Comparison of ENCODE assay signal across 10 cellular contexts in the genomic region with DNA sequence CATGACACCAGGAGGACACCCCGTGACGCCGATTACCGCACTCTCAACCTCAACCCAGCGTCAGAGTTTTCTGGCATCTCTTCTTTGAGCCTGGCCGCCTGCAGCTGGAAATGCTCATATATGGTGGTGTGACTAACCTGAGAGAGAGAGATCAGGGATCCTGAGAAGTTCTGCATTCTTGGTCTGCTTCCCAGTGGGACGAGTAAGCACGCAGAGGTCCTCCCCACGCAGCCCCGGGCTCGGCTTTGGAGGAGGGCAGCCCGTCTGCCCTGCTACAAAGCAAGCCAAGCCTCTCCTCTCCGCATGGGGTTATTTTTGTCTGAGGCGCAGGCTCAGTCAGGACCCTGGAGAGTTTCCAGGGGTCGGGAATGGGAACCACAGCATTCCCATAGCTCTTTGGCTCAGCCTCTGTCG. TPM values are rescaled to one million over a fixed set of nuclear protein-coding genes. Genes with fewer than 3 reads are reported as not detected.
A peak's percentile ranks its signal among the peaks of the same experiment; 100 is the strongest.
DNase-seq lines count a peak whose midpoint lies in the region; ATAC-seq and TF ChIP-seq lines count a peak whose summit lies in the region.
"Had no signal": no experiment of that assay in that cellular context is flagged by ENCODE, and none has a peak within 500 bp of the region (broad histone marks: within the 10 kb centered on the region; RNA-seq: fewer than 3 reads in every experiment).

No MANE protein-coding gene starts in this region.

- intact Hi-C loops in lower lobe of right lung (cut with DNase I), result no loop called here
- intact Hi-C loops in upper lobe of right lung (cut with DNase I), result no loop called here
- intact Hi-C loops in CD8-positive, alpha-beta T cell (cut with DNase I, micrococcal nuclease), result no loop called here

- TF ChIP-seq RAD21 in Ishikawa (IDR thresholded peaks at IDR 0.05; ENCODE audit: low read depth), result no peak

- H3K4me1 ChIP-seq in lower lobe of right lung (peaks cover 13% of the 10 kb centered on the region), upper lobe of right lung (peaks cover 6% of the 10 kb centered on the region)
- H3K4me1 ChIP-seq in CD8-positive, alpha-beta T cell (ENCODE audit: insufficient read depth, low read length), result no peaks in the 10 kb centered on the region

- TF ChIP-seq CTCF in endothelial cell (IDR thresholded peaks at IDR 0.05; ENCODE audit: unreplicated experiment), result no peak
- no peak for TF ChIP-seq CTCF in lower lobe of right lung (IDR thresholded peaks at IDR 0.05)
- no peak for TF ChIP-seq CTCF in upper lobe of right lung (IDR thresholded peaks at IDR 0.05)
- TF ChIP-seq CTCF in CD8-positive, alpha-beta T cell (IDR thresholded peaks at IDR 0.05), result no peak

- DNase-seq in endothelial cell (ENCODE audit: low spot score), result peak; percentile 41
- DNase-seq in lower lobe of right lung, result peak; percentile 50
- no peak for DNase-seq in upper lobe of right lung
- DNase-seq in CD8-positive, alpha-beta T cell, result no peak
- no peak for DNase-seq in SW480 (ENCODE audit: low spot score)
- DNase-seq: activated B cell treated with CpG ODN at 0.5 μM for 24 hours, glutamatergic neuron had no signal

- CTCF ChIA-PET in CD8-positive, alpha-beta T cell (lab: Charles Lee), result no interaction called here

- peak; percentile 82; the same call in 1 of the 2 replicates for TF ChIP-seq EP300 in Ishikawa (IDR thresholded peaks at IDR 0.05; ENCODE audit: borderline replicate concordance)

- POLR2A ChIA-PET in CD8-positive, alpha-beta T cell (lab: Charles Lee), result no interaction called here

- no peaks in the 10 kb centered on the region for H3K27me3 ChIP-seq in lower lobe of right lung (ENCODE audit: low read depth)
- peaks cover 5% of the 10 kb centered on the region for H3K27me3 ChIP-seq in upper lobe of right lung
- H3K27me3 ChIP-seq in CD8-positive, alpha-beta T cell (ENCODE audit: insufficient read depth, low read length), result no peaks in the 10 kb centered on the region

- no peaks in the 10 kb centered on the region for H3K4me1 Mint-ChIP-seq in endothelial cell (ENCODE audit: unreplicated experiment)
- H3K4me1 Mint-ChIP-seq in CD8-positive, alpha-beta T cell (ENCODE audit: low read depth), result peaks cover 3% of the 10 kb centered on the region
- H3K4me1 Mint-ChIP-seq: activated B cell treated with CpG ODN at 0.5 μM for 24 hours had no signal

- no peaks in the 10 kb centered on the region for H3K36me3 Mint-ChIP-seq in endothelial cell (ENCODE audit: low read depth, unreplicated experiment)
- H3K36me3 Mint-ChIP-seq in CD8-positive, alpha-beta T cell, result no peaks in the 10 kb centered on the region

- H3K4me3 Mint-ChIP-seq in endothelial cell (ENCODE audit: unreplicated experiment), result no peak overlapping the region
- H3K4me3 Mint-ChIP-seq in CD8-positive, alpha-beta T cell, result no peak overlapping the region
- H3K4me3 Mint-ChIP-seq: activated B cell treated with CpG ODN at 0.5 μM for 24 hours had no signal

- H3K27me3 Mint-ChIP-seq in endothelial cell (ENCODE audit: unreplicated experiment), result no peaks in the 10 kb centered on the region
- peaks cover 27% of the 10 kb centered on the region for H3K27me3 Mint-ChIP-seq in CD8-positive, alpha-beta T cell (ENCODE audit: low read depth)

- H3K4me3 ChIP-seq in lower lobe of right lung (no peak overlapping the region), upper lobe of right lung (no peak overlapping the region)
- no peak overlapping the region for H3K4me3 ChIP-seq in CD8-positive, alpha-beta T cell (ENCODE audit: low read depth, low read length)

- H3K36me3 ChIP-seq in lower lobe of right lung, result peaks cover 13% of the 10 kb centered on the region
- peaks cover 5% of the 10 kb centered on the region for H3K36me3 ChIP-seq in upper lobe of right lung
- H3K36me3 ChIP-seq in CD8-positive, alpha-beta T cell (ENCODE audit: insufficient read depth, low read length), result no peaks in the 10 kb centered on the region

- no peaks in the 10 kb centered on the region for H3K9me3 ChIP-seq in lower lobe of right lung
- H3K9me3 ChIP-seq in upper lobe of right lung, result no peaks in the 10 kb centered on the region
- H3K9me3 ChIP-seq in CD8-positive, alpha-beta T cell (ENCODE audit: low read length), result no peaks in the 10 kb centered on the region

- H3K27ac ChIP-seq in lower lobe of right lung (peak overlapping the region; percentile 70), upper lobe of right lung (peak overlapping the region; percentile 48)
- no peak overlapping the region for H3K27ac ChIP-seq in CD8-positive, alpha-beta T cell (ENCODE audit: low read depth, low read length)

- ATAC-seq in lower lobe of right lung (peak; percentile 39 to 53), upper lobe of right lung (peak; percentile 53), HG02623 (IDR thresholded peaks at IDR 0.05; ENCODE audit: unreplicated experiment) (no peak), HG02588 (IDR thresholded peaks at IDR 0.05; ENCODE audit: unreplicated experiment) (no peak)
- no peak for ATAC-seq in CD8-positive, alpha-beta T cell

- no peaks in the 10 kb centered on the region for H3K9me3 Mint-ChIP-seq in endothelial cell (ENCODE audit: unreplicated experiment)
- H3K9me3 Mint-ChIP-seq in CD8-positive, alpha-beta T cell, result no peaks in the 10 kb centered on the region
- H3K9me3 Mint-ChIP-seq: activated B cell treated with CpG ODN at 0.5 μM for 24 hours had no signal

- no peak overlapping the region for H3K27ac Mint-ChIP-seq in endothelial cell (ENCODE audit: unreplicated experiment)
- H3K27ac Mint-ChIP-seq in CD8-positive, alpha-beta T cell, result no peak overlapping the region
- H3K27ac Mint-ChIP-seq: activated B cell treated with CpG ODN at 0.5 μM for 24 hours had no signal

TF ChIP-seq in Ishikawa, 13 proteins besides CTCF, POLR2A, EP300 and RAD21:
- TF ChIP-seq TEAD4 (IDR thresholded peaks at IDR 0.05) (peak; percentile 89), TCF12 (IDR thresholded peaks at IDR 0.05; ENCODE audit: low read depth) (peak; percentile 74), YY1 (IDR thresholded peaks at IDR 0.05; ENCODE audit: low read depth) (no peak), CEBPB (IDR thresholded peaks at IDR 0.05) (no peak), EGR1 (IDR thresholded peaks at IDR 0.05) (no peak; the same call in 1 of the 2 replicates), FOXM1 (IDR thresholded peaks at IDR 0.05; ENCODE audit: borderline replicate concordance, low read depth) (peak; percentile 59; the same call in 1 of the 2 replicates), NFIC (IDR thresholded peaks at IDR 0.05) (peak; percentile 87), ZBTB7A (IDR thresholded peaks at IDR 0.05; ENCODE audit: low read depth) (no peak), CREB1 (IDR thresholded peaks at IDR 0.05; ENCODE audit: low read depth) (peak; percentile 63; the same call in 1 of the 2 replicates), TAF1 (IDR thresholded peaks at IDR 0.05; ENCODE audit: low read depth) (no peak)
- TF ChIP-seq, protein P1, sequence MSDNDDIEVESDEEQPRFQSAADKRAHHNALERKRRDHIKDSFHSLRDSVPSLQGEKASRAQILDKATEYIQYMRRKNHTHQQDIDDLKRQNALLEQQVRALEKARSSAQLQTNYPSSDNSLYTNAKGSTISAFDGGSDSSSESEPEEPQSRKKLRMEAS (IDR thresholded peaks at IDR 0.05), result no peak
- TF ChIP-seq, protein P2, sequence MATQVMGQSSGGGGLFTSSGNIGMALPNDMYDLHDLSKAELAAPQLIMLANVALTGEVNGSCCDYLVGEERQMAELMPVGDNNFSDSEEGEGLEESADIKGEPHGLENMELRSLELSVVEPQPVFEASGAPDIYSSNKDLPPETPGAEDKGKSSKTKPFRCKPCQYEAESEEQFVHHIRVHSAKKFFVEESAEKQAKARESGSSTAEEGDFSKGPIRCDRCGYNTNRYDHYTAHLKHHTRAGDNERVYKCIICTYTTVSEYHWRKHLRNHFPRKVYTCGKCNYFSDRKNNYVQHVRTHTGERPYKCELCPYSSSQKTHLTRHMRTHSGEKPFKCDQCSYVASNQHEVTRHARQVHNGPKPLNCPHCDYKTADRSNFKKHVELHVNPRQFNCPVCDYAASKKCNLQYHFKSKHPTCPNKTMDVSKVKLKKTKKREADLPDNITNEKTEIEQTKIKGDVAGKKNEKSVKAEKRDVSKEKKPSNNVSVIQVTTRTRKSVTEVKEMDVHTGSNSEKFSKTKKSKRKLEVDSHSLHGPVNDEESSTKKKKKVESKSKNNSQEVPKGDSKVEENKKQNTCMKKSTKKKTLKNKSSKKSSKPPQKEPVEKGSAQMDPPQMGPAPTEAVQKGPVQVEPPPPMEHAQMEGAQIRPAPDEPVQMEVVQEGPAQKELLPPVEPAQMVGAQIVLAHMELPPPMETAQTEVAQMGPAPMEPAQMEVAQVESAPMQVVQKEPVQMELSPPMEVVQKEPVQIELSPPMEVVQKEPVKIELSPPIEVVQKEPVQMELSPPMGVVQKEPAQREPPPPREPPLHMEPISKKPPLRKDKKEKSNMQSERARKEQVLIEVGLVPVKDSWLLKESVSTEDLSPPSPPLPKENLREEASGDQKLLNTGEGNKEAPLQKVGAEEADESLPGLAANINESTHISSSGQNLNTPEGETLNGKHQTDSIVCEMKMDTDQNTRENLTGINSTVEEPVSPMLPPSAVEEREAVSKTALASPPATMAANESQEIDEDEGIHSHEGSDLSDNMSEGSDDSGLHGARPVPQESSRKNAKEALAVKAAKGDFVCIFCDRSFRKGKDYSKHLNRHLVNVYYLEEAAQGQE (IDR thresholded peaks at IDR 0.05; ENCODE audit: low read depth), result peak; percentile 87
- TF ChIP-seq, protein P3, sequence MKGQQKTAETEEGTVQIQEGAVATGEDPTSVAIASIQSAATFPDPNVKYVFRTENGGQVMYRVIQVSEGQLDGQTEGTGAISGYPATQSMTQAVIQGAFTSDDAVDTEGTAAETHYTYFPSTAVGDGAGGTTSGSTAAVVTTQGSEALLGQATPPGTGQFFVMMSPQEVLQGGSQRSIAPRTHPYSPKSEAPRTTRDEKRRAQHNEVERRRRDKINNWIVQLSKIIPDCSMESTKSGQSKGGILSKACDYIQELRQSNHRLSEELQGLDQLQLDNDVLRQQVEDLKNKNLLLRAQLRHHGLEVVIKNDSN (IDR thresholded peaks at IDR 0.05), result no peak

RNA-seq across cellular contexts. Expression of a gene that starts 16.5 kb away (rescaled TPM):
- total RNA-seq in endothelial cell (ENCODE audit: unreplicated experiment) (0.54 TPM), lower lobe of right lung (34.9 TPM), upper lobe of right lung (61.9 TPM)
- total RNA-seq in CD8-positive, alpha-beta T cell, result 1 to 10 TPM in 1 of 2 experiments, under 1 TPM in 1; 1.00 to 1.7 TPM
- total RNA-seq: activated B cell treated with CpG ODN at 0.5 μM for 24 hours had no signal

Comparison
In these comparisons a context has a peak if more than half of its experiments do, and no peak if none do; other contexts are left out.
1. DNase-seq: peak in endothelial cell (single experiment) and lower lobe of right lung (single experiment); none in upper lobe of right lung (single experiment), CD8-positive, alpha-beta T cell (0 of 7) and SW480 (single experiment).
2. ATAC-seq: peak in lower lobe of right lung (2 of 2) and upper lobe of right lung (single experiment); none in HG02623 (single experiment), CD8-positive, alpha-beta T cell (single experiment) and HG02588 (single experiment).
3. RNA of a gene that starts 16.5 kb away (total RNA-seq): 61.9 TPM in upper lobe of right lung (single experiment) and 34.9 TPM in lower lobe of right lung (single experiment); 1.00 to 1.7 TPM in CD8-positive, alpha-beta T cell and 0.54 TPM in endothelial cell (single experiment); every median in the first group is over 10 times any median in the second.